ENCODE assay signal across 8 cellular contexts in the genomic region with DNA sequence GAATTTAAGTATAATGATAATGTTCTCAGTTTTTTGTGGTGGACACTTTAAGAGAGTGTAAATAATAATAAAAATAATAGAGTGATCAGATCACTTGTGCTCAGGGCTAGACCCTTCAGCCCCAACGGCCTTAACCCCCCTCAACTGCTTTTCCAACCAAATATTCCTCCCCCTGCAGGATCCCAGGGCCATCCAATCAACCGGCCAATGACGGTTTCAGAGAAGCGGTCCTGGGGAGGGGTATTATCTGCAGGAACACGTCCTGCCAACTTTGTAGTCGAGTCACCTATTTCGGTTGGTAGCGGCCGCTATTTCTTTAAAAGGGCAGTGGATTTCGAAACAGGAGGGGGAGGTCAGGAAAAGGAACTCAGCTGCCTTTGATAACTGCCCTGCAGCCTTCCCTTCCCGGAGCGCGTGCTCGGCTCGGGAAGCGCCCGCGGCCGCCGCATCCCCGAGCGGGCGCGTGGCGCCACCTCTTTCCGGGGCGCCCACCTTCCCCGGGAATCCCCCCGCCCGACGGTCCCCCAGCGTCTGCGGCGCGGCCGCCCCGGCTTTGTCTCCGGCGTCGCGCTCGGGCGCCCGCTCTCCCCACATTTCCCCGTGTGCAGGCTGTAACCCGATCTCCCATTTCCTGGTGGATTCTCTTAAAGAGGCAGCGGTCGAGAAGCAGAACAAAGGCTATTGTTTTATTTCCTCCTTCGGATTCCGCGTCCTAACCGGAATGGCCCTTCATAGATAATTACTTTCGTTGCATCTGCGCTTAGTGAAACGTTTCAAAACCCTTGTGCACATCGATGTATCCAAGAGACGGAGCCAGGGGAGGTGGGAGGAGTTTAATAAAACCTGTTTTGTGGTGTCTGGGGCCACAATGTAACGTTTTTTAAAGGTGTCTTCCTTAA. TPM values are rescaled to one million over a fixed set of nuclear protein-coding genes. Genes with fewer than 3 reads are reported as not detected.
DNase-seq lines count a peak whose midpoint lies in the region; ATAC-seq and TF ChIP-seq lines count a peak whose summit lies in the region.

No MANE protein-coding gene starts in this region.

- H3K9me3 ChIP-seq in BE2C = no peaks in the 10 kb centered on the region

- no peak for TF ChIP-seq CTCF in BE2C (IDR thresholded peaks at IDR 0.05; ENCODE audit: low read depth, low read length)

- peaks cover 7% of the 10 kb centered on the region for H3K4me1 ChIP-seq in BE2C

- no peaks in the 10 kb centered on the region for H3K27me3 ChIP-seq in BE2C

- peak; percentile 62 for DNase-seq in BE2C
- DNase-seq in NCI-H460 (ENCODE audit: extremely low read depth, low read depth) = peak; percentile 62
- peak; percentile 71 for DNase-seq in activated CD4-positive, alpha-beta T cell treated with anti-CD3 and anti-CD28 coated beads for 48 hours
- peak; percentile 80 for DNase-seq in dedifferentiated amniotic fluid mesenchymal stem cell (ENCODE audit: extremely low spot score)
- DNase-seq in left lobe of liver (ENCODE audit: low spot score) = peak; percentile 82
- DNase-seq in stimulated activated CD4-positive, alpha-beta T cell treated with anti-CD3 and anti-CD28 coated beads, Interleukin-2, amount 100 ng/mL, for 4 hours (ENCODE audit: low read depth) = peak; percentile 52

- ATAC-seq in GM19043 (IDR thresholded peaks at IDR 0.05; ENCODE audit: low read depth, unreplicated experiment) (peak; percentile 23), HG03342 (IDR thresholded peaks at IDR 0.05; ENCODE audit: unreplicated experiment) (peak; percentile 37), left lobe of liver (peak; percentile 74)

- H3K36me3 ChIP-seq in BE2C = no peaks in the 10 kb centered on the region

- H3K4me3 ChIP-seq in BE2C (ENCODE audit: low read depth, low read length) = peak overlapping the region; percentile 72

RNA-seq across cellular contexts. Expression of gene ETV6, which starts 0.7 kb away (rescaled TPM):
- 5.5 TPM for polyA plus RNA-seq in BE2C (2012; ENCODE audit: insufficient read depth, insufficient read length, low read depth)
- 2.0 and 2.2 TPM in 2 replicates for total RNA-seq in NCI-H460 (2014; rRNA removed; shearing (Covaris generic))
- 0.62 and 0.93 TPM in 2 replicates for polyA plus RNA-seq in NCI-H460 (2014; cell fraction: nucleus; rRNA removed)
- 10.8 TPM for total RNA-seq in left lobe of liver

Comparison
In these comparisons a context has a peak if more than half of its experiments do, and no peak if none do; other contexts are left out.
1. Peak in every context shown above with its lines: DNase-seq, ATAC-seq and H3K4me3 ChIP-seq.
2. ATAC-seq: peak in every context shown above with its lines; median percentile 74 in left lobe of liver; 37 in HG03342; 23 in GM19043.